Comparison of ENCODE assay signal across 10 cellular contexts in genomic region chrX:40262641-40263560, GRCh38.
DNase-seq lines count a peak whose midpoint lies in the region; ATAC-seq and TF ChIP-seq lines count a peak whose summit lies in the region.
"Had no signal": no experiment of that assay in that cellular context is flagged by ENCODE, and none has a peak within 500 bp of the region (broad histone marks: within the 10 kb centered on the region; RNA-seq: fewer than 3 reads in every experiment).

No MANE protein-coding gene starts in this region.

- peak in 1 of 2 donors; percentile 29 for TF ChIP-seq POLR2A in adrenal gland (IDR thresholded peaks at IDR 0.05)

- WGBS in adrenal gland, 4 donors, result 13 to 52% (median 34%) methylated on average over 1 to 10 of the region's 10 CpGs
- WGBS in smooth muscle cell (ENCODE audit: low lambda C conversion rate), result 38% methylated on average over 10 of the region's 10 CpGs

- H3K9me3 ChIP-seq in adrenal gland (replicated peaks in 1 of 3) (no peaks in the 10 kb centered on the region), smooth muscle cell (replicated peaks; ENCODE audit: low read depth) (no peaks in the 10 kb centered on the region)

- peak overlapping the region; percentile 46 for H3K4me2 ChIP-seq in smooth muscle cell

- H2AFZ ChIP-seq in smooth muscle cell (ENCODE audit: low read depth), result peak overlapping the region; percentile 54

- intact Hi-C loops in adrenal gland (cut with DNase I) (loop anchor here (10.0 kb wide), 2 partner anchors 88 to 448 kb away; no protein-coding TSS in a partner anchor), left ventricle myocardium superior (cut with micrococcal nuclease) (no loop called here)

- H3K9ac ChIP-seq in smooth muscle cell (ENCODE audit: low read depth), result no peak overlapping the region

- H3K27ac ChIP-seq in adrenal gland, result peak overlapping the region; percentile 75 to 90 (median 80)
- peak overlapping the region; percentile 71 for H3K27ac ChIP-seq in smooth muscle cell (ENCODE audit: low read depth)

- H3K4me1 ChIP-seq in adrenal gland (replicated peaks in 1 of 2), result peaks cover 16 to 23% of the 10 kb centered on the region in 2 donors
- peaks cover 5% of the 10 kb centered on the region for H3K4me1 ChIP-seq in smooth muscle cell (ENCODE audit: low read depth)

- peaks cover 16% of the 10 kb centered on the region; the same call in 1 of the 2 replicates for H3K27me3 ChIP-seq in H7 (ENCODE audit: control insufficient read depth, insufficient read depth, low read length)
- no peaks in the 10 kb centered on the region for H3K27me3 ChIP-seq in adrenal gland
- no peaks in the 10 kb centered on the region for H3K27me3 ChIP-seq in smooth muscle cell (ENCODE audit: low read depth)

- TF ChIP-seq CTCF in adrenal gland (IDR thresholded peaks at IDR 0.05) (no peak), smooth muscle cell (IDR thresholded peaks at IDR 0.05; ENCODE audit: borderline replicate concordance, insufficient read depth, poor library complexity, severe bottlenecking) (no peak)

- H3K4me3 ChIP-seq in H7 (ENCODE audit: insufficient read depth, low read depth, low read length) (no peak overlapping the region), adrenal gland (peak overlapping the region in 1 of 4 donors; percentile 27), smooth muscle cell (no peak overlapping the region)

- no peaks in the 10 kb centered on the region for H3K79me2 ChIP-seq in smooth muscle cell (ENCODE audit: low read depth)

- peak; percentile 48 for ATAC-seq in left ventricle myocardium superior

- DNase-seq in H7, result peak; percentile 26
- peak; percentile 43 to 86 (median 75) for DNase-seq in adrenal gland
- DNase-seq in left ventricle myocardium superior, result no peak
- DNase-seq in smooth muscle cell (lab: John Stamatoyannopoulos, UW; ENCODE audit: unreplicated experiment), result no peak
- DNase-seq in NCI-H2029 (lab: John Stamatoyannopoulos, UW), result no peak
- DNase-seq in NCI-H524 treated with DMSO at 0.1 percent for 48 hours (lab: John Stamatoyannopoulos, UW), result no peak
- no peak for DNase-seq in activated CD4-positive, alpha-beta T cell treated with anti-CD3 and anti-CD28 coated beads for 1 hour
- no peak for DNase-seq in SK-N-DZ (ENCODE audit: low spot score)
- DNase-seq: endodermal cell, NCI-H2029 treated with DMSO at 0.1 percent for 48 hours had no signal

- H3K36me3 ChIP-seq in H7 (replicated peaks; ENCODE audit: control insufficient read depth, insufficient read depth, low read length) (no peaks in the 10 kb centered on the region), adrenal gland (replicated peaks in 1 of 2) (no peaks in the 10 kb centered on the region), smooth muscle cell (ENCODE audit: low read depth) (no peaks in the 10 kb centered on the region)

- no peaks in the 10 kb centered on the region for H4K20me1 ChIP-seq in smooth muscle cell (ENCODE audit: low read depth)

- H3F3A ChIP-seq in smooth muscle cell (ENCODE audit: low read depth), result peaks cover 8% of the 10 kb centered on the region

Comparison
In these comparisons a context has a peak if more than half of its experiments do, and no peak if none do; other contexts are left out.
1. DNase-seq: peak in H7 (single experiment) and adrenal gland (7 of 7); none in left ventricle myocardium superior (single experiment), smooth muscle cell (single experiment), NCI-H2029 (single experiment), NCI-H524 treated with DMSO at 0.1 percent for 48 hours (single experiment), activated CD4-positive, alpha-beta T cell treated with anti-CD3 and anti-CD28 coated beads for 1 hour (single experiment) and SK-N-DZ (single experiment).